1 cellular context compared by ENCODE assay signal in the genomic region with DNA sequence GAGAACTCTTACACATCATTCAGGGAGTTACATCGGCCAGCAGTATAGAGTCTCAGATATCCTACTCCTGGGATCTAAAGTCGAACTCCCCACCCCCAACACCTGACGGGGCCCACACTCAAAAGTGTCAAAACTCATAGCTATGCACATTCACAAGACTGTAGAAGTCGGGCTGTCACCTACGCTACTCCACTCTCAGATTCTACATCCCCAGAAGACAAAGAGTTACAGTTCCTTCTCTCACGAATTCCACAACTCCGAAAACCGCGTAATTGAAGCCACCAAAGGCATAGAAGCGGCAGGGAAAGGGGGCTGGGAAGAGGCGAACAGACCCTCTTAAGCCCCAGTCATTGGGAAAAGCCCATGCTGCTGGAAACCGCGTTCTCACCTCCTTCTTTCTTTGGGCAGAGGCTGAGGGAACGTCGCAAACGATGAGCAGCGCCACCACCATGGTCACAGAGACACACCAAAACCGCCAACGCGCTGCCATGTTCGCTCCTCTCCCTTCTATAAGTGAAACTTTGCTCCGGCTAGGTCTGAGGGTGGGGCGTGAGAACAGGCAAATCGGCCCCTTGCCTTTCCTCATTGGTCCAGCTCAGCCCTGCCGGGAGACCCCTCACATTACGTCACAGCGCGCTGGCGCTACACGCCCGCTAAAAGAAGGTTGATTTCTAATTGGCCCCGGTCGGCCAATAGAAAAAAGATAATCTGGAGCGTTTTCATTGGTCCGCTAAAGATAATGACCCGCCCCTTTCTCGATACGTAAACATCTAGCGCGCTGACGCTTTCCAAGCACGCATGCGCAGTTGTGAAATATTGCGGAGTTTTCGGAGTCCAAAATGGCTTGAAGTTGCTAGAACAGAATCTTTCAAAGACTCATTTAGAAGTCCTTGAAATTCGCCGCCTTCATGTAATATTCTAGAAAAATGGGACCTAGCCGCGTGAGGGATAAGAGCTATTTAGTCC.
TF ChIP-seq lines count a peak whose summit lies in the region.

A gene (minus strand): TSS at position 515 of the 966 bp plus-strand sequence. CDS start 25 bp downstream, at position 490.

TF ChIP-seq in HepG2, 621 proteins besides CTCF, POLR2A, EP300 and RAD21 (continued from another document and continues in another):
- TF ChIP-seq, protein P1, sequence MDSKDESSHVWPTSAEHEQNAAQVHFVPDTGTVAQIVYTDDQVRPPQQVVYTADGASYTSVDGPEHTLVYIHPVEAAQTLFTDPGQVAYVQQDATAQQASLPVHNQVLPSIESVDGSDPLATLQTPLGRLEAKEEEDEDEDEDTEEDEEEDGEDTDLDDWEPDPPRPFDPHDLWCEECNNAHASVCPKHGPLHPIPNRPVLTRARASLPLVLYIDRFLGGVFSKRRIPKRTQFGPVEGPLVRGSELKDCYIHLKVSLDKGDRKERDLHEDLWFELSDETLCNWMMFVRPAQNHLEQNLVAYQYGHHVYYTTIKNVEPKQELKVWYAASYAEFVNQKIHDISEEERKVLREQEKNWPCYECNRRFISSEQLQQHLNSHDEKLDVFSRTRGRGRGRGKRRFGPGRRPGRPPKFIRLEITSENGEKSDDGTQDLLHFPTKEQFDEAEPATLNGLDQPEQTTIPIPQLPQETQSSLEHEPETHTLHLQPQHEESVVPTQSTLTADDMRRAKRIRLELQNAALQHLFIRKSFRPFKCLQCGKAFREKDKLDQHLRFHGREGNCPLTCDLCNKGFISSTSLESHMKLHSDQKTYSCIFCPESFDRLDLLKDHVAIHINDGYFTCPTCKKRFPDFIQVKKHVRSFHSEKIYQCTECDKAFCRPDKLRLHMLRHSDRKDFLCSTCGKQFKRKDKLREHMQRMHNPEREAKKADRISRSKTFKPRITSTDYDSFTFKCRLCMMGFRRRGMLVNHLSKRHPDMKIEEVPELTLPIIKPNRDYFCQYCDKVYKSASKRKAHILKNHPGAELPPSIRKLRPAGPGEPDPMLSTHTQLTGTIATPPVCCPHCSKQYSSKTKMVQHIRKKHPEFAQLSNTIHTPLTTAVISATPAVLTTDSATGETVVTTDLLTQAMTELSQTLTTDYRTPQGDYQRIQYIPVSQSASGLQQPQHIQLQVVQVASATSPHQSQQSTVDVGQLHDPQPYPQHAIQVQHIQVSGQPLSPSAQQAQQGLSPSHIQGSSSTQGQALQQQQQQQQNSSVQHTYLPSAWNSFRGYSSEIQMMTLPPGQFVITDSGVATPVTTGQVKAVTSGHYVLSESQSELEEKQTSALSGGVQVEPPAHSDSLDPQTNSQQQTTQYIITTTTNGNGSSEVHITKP (CRISPR knock-in tag; IDR thresholded peaks at IDR 0.05; ENCODE audit: low read depth) = no peak
- TF ChIP-seq CHCHD3 (CRISPR knock-in tag; IDR thresholded peaks at IDR 0.05) (no peak), KDM3A (CRISPR knock-in tag; IDR thresholded peaks at IDR 0.05; ENCODE audit: low read depth) (no peak), NCOA5 (CRISPR knock-in tag; IDR thresholded peaks at IDR 0.05) (no peak), NAIF1 (CRISPR knock-in tag; IDR thresholded peaks at IDR 0.05; ENCODE audit: borderline replicate concordance) (0 out of 2 replicates have a peak, but pooled peaks have one; percentile 35), ZSCAN20 (CRISPR knock-in tag; IDR thresholded peaks at IDR 0.05; ENCODE audit: borderline replicate concordance) (no peak), MAFF (IDR thresholded peaks at IDR 0.05; ENCODE audit: low read depth, low read length) (no peak), TBL1XR1 (IDR thresholded peaks at IDR 0.05; ENCODE audit: borderline replicate concordance, low read length, partially characterized antibody) (no peak), SETDB1 (CRISPR knock-in tag; IDR thresholded peaks at IDR 0.05; ENCODE audit: borderline replicate concordance) (no peak), SMAD3 (CRISPR knock-in tag; IDR thresholded peaks at IDR 0.05) (no peak), MTF1 (CRISPR knock-in tag; IDR thresholded peaks at IDR 0.05) (no peak), MAF1 (CRISPR knock-in tag; IDR thresholded peaks at IDR 0.05; ENCODE audit: borderline replicate concordance) (no peak), ADNP (CRISPR knock-in tag; IDR thresholded peaks at IDR 0.05) (no peak), ZNF234 (CRISPR knock-in tag; conservative IDR thresholded peaks at IDR 0.05) (no peak), ZNF510 (CRISPR knock-in tag; IDR thresholded peaks at IDR 0.05; ENCODE audit: low read depth) (no peak), ZSCAN9 (CRISPR knock-in tag; IDR thresholded peaks at IDR 0.05; ENCODE audit: borderline replicate concordance) (no peak), ZFP41 (CRISPR knock-in tag; IDR thresholded peaks at IDR 0.05; ENCODE audit: borderline replicate concordance) (no peak), ZNF777 (CRISPR knock-in tag; IDR thresholded peaks at IDR 0.05) (no peak; the same call in 1 of the 2 replicates), IRF2 (CRISPR knock-in tag; IDR thresholded peaks at IDR 0.05) (peak; percentile 42; the same call in 1 of the 2 replicates), ZBTB20 (CRISPR knock-in tag; IDR thresholded peaks at IDR 0.05; ENCODE audit: borderline replicate concordance, low read depth) (no peak), ZNF883 (CRISPR knock-in tag; IDR thresholded peaks at IDR 0.05; ENCODE audit: not compliant biosample characterization) (no peak), ZBTB38 (CRISPR knock-in tag; IDR thresholded peaks at IDR 0.05) (no peak), AKAP8 (CRISPR knock-in tag; IDR thresholded peaks at IDR 0.05) (no peak), ZSCAN31 (CRISPR knock-in tag; IDR thresholded peaks at IDR 0.05; ENCODE audit: low read depth) (no peak; the same call in 1 of the 2 replicates), ATF7 (IDR thresholded peaks at IDR 0.05) (peak; percentile 75), ATF7 (CRISPR knock-in tag; IDR thresholded peaks at IDR 0.05) (no peak), FOSL1 (CRISPR knock-in tag; IDR thresholded peaks at IDR 0.05; ENCODE audit: borderline replicate concordance) (no peak), ZFP37 (CRISPR knock-in tag; IDR thresholded peaks at IDR 0.05; ENCODE audit: borderline replicate concordance) (no peak), ZNF350 (CRISPR knock-in tag; IDR thresholded peaks at IDR 0.05; ENCODE audit: borderline replicate concordance, low read depth) (no peak), ZNF441 (CRISPR knock-in tag; IDR thresholded peaks at IDR 0.05; ENCODE audit: borderline replicate concordance) (no peak), ZNF326 (CRISPR knock-in tag; IDR thresholded peaks at IDR 0.05; ENCODE audit: borderline replicate concordance) (no peak), CEBPB (IDR thresholded peaks at IDR 0.05; ENCODE audit: borderline replicate concordance, low read depth, low read length) (peak; percentile 46; the same call in 1 of the 2 replicates), NCOA2 (CRISPR knock-in tag; IDR thresholded peaks at IDR 0.05) (no peak), XBP1 (CRISPR knock-in tag; IDR thresholded peaks at IDR 0.05) (no peak), TCF7 (IDR thresholded peaks at IDR 0.05; ENCODE audit: low read depth) (no peak), ETV5 (CRISPR knock-in tag; IDR thresholded peaks at IDR 0.05; ENCODE audit: borderline replicate concordance) (no peak), ZNF251 (CRISPR knock-in tag; IDR thresholded peaks at IDR 0.05) (no peak), ZNF431 (CRISPR knock-in tag; IDR thresholded peaks at IDR 0.05; ENCODE audit: borderline replicate concordance, low read depth) (no peak), IRX3 (CRISPR knock-in tag; IDR thresholded peaks at IDR 0.05; ENCODE audit: borderline replicate concordance, low read depth) (no peak), ELF4 (CRISPR knock-in tag; IDR thresholded peaks at IDR 0.05; ENCODE audit: borderline replicate concordance) (no peak), TOE1 (CRISPR knock-in tag; IDR thresholded peaks at IDR 0.05) (no peak), POLR2G (IDR thresholded peaks at IDR 0.05; ENCODE audit: low read depth, low read length) (peak; percentile 75)
- TF ChIP-seq, protein P2, sequence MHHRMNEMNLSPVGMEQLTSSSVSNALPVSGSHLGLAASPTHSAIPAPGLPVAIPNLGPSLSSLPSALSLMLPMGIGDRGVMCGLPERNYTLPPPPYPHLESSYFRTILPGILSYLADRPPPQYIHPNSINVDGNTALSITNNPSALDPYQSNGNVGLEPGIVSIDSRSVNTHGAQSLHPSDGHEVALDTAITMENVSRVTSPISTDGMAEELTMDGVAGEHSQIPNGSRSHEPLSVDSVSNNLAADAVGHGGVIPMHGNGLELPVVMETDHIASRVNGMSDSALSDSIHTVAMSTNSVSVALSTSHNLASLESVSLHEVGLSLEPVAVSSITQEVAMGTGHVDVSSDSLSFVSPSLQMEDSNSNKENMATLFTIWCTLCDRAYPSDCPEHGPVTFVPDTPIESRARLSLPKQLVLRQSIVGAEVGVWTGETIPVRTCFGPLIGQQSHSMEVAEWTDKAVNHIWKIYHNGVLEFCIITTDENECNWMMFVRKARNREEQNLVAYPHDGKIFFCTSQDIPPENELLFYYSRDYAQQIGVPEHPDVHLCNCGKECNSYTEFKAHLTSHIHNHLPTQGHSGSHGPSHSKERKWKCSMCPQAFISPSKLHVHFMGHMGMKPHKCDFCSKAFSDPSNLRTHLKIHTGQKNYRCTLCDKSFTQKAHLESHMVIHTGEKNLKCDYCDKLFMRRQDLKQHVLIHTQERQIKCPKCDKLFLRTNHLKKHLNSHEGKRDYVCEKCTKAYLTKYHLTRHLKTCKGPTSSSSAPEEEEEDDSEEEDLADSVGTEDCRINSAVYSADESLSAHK (CRISPR knock-in tag; IDR thresholded peaks at IDR 0.05; ENCODE audit: borderline replicate concordance) = no peak
- TF ChIP-seq, protein P3, sequence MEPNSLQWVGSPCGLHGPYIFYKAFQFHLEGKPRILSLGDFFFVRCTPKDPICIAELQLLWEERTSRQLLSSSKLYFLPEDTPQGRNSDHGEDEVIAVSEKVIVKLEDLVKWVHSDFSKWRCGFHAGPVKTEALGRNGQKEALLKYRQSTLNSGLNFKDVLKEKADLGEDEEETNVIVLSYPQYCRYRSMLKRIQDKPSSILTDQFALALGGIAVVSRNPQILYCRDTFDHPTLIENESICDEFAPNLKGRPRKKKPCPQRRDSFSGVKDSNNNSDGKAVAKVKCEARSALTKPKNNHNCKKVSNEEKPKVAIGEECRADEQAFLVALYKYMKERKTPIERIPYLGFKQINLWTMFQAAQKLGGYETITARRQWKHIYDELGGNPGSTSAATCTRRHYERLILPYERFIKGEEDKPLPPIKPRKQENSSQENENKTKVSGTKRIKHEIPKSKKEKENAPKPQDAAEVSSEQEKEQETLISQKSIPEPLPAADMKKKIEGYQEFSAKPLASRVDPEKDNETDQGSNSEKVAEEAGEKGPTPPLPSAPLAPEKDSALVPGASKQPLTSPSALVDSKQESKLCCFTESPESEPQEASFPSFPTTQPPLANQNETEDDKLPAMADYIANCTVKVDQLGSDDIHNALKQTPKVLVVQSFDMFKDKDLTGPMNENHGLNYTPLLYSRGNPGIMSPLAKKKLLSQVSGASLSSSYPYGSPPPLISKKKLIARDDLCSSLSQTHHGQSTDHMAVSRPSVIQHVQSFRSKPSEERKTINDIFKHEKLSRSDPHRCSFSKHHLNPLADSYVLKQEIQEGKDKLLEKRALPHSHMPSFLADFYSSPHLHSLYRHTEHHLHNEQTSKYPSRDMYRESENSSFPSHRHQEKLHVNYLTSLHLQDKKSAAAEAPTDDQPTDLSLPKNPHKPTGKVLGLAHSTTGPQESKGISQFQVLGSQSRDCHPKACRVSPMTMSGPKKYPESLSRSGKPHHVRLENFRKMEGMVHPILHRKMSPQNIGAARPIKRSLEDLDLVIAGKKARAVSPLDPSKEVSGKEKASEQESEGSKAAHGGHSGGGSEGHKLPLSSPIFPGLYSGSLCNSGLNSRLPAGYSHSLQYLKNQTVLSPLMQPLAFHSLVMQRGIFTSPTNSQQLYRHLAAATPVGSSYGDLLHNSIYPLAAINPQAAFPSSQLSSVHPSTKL (CRISPR knock-in tag; IDR thresholded peaks at IDR 0.05) = no peak
- TF ChIP-seq, protein P4, sequence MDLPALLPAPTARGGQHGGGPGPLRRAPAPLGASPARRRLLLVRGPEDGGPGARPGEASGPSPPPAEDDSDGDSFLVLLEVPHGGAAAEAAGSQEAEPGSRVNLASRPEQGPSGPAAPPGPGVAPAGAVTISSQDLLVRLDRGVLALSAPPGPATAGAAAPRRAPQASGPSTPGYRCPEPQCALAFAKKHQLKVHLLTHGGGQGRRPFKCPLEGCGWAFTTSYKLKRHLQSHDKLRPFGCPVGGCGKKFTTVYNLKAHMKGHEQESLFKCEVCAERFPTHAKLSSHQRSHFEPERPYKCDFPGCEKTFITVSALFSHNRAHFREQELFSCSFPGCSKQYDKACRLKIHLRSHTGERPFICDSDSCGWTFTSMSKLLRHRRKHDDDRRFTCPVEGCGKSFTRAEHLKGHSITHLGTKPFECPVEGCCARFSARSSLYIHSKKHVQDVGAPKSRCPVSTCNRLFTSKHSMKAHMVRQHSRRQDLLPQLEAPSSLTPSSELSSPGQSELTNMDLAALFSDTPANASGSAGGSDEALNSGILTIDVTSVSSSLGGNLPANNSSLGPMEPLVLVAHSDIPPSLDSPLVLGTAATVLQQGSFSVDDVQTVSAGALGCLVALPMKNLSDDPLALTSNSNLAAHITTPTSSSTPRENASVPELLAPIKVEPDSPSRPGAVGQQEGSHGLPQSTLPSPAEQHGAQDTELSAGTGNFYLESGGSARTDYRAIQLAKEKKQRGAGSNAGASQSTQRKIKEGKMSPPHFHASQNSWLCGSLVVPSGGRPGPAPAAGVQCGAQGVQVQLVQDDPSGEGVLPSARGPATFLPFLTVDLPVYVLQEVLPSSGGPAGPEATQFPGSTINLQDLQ (CRISPR knock-in tag; IDR thresholded peaks at IDR 0.05) = peak; percentile 99
- TF ChIP-seq, protein P5, sequence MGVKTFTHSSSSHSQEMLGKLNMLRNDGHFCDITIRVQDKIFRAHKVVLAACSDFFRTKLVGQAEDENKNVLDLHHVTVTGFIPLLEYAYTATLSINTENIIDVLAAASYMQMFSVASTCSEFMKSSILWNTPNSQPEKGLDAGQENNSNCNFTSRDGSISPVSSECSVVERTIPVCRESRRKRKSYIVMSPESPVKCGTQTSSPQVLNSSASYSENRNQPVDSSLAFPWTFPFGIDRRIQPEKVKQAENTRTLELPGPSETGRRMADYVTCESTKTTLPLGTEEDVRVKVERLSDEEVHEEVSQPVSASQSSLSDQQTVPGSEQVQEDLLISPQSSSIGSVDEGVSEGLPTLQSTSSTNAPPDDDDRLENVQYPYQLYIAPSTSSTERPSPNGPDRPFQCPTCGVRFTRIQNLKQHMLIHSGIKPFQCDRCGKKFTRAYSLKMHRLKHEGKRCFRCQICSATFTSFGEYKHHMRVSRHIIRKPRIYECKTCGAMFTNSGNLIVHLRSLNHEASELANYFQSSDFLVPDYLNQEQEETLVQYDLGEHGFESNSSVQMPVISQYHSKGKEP (CRISPR knock-in tag; IDR thresholded peaks at IDR 0.05) = no peak
- TF ChIP-seq, protein P6, sequence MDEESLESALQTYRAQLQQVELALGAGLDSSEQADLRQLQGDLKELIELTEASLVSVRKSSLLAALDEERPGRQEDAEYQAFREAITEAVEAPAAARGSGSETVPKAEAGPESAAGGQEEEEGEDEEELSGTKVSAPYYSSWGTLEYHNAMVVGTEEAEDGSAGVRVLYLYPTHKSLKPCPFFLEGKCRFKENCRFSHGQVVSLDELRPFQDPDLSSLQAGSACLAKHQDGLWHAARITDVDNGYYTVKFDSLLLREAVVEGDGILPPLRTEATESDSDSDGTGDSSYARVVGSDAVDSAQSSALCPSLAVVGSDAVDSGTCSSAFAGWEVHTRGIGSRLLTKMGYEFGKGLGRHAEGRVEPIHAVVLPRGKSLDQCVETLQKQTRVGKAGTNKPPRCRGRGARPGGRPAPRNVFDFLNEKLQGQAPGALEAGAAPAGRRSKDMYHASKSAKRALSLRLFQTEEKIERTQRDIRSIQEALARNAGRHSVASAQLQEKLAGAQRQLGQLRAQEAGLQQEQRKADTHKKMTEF (CRISPR knock-in tag; IDR thresholded peaks at IDR 0.05) = 0 out of 2 replicates have a peak, but pooled peaks have one; percentile 8
